ENCODE assay signal across 33 cellular contexts in the genomic region with DNA sequence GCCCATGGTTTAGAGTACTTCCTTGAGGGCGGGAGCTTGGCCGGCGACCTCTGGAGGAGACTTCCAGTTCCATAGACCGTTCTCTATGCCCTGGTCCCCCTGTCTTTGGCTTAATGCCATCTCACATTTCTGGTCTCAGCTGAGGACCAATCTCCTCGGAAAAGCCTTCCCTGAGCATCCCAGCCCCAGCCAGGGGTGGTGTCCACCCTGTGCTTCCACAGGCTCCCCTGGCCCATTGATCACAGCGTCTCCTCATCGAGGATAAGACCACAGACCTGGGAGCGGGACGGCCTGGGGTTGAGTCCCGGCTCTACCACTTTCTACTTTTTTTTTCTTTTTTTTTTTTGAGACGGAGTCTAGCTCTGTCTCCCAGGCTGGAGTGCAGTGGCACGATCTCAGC. TPM values are rescaled to one million over a fixed set of nuclear protein-coding genes. Genes with fewer than 3 reads are reported as not detected.
"Had no signal": no experiment of that assay in that cellular context is flagged by ENCODE, and none has a peak within 500 bp of the region (broad histone marks: within the 10 kb centered on the region; RNA-seq: fewer than 3 reads in every experiment).

No MANE protein-coding gene starts in this region.

- H3K4me2 ChIP-seq: hepatocyte had no signal

- H3K9me3 Mint-ChIP-seq: activated CD4-positive, alpha-beta memory T cell treated with anti-CD3 and anti-CD28 coated beads, Interleukin-2, amount 10 ng/mL, durations not matched to agents 7 days and 5 days; activated CD4-positive, alpha-beta T cell treated with anti-CD3 and anti-CD28 coated beads, Interleukin-2, amount 10 ng/mL, durations not matched to agents 7 days and 5 days; activated naive CD4-positive, alpha-beta T cell treated with anti-CD3 and anti-CD28 coated beads, Interleukin-2, amount 10 ng/mL, durations not matched to agents 7 days and 5 days; activated naive CD4-positive, alpha-beta T cell treated with anti-CD3 and anti-CD28 coated beads, Interleukin-2, amount 50 U/mL, for 72 hours; activated naive CD8-positive, alpha-beta T cell treated with anti-CD3 and anti-CD28 coated beads, Interleukin-2, amount 10 ng/mL, durations not matched to agents 7 days and 5 days; activated T-cell treated with anti-CD3 and anti-CD28 coated beads, Interleukin-2, amount 50 U/mL, for 24 hours; activated T-cell treated with anti-CD3 and anti-CD28 coated beads, Interleukin-2, amount 50 U/mL, for 72 hours; brain; dendritic cell treated with granulocyte-macrophage colony-stimulating factor and Interleukin-4, amounts not matched to agents 40 ng/mL and 50 ng/mL, for 4 days; effector memory CD8-positive, alpha-beta T cell; WTC11 had no signal

- H3K27ac ChIP-seq: ascending aorta, breast epithelium, cardiac muscle cell, coronary artery, epithelial cell of prostate, esophagus squamous epithelium, gastroesophageal sphincter, heart right ventricle, hepatocyte, VCaP had no signal

- H3K79me2 ChIP-seq: hepatocyte had no signal

- H2AFZ ChIP-seq: hepatocyte had no signal

- H3K27ac Mint-ChIP-seq: activated CD4-positive, alpha-beta memory T cell treated with anti-CD3 and anti-CD28 coated beads, Interleukin-2, amount 10 ng/mL, durations not matched to agents 7 days and 5 days; activated CD4-positive, alpha-beta T cell treated with anti-CD3 and anti-CD28 coated beads, Interleukin-2, amount 10 ng/mL, durations not matched to agents 7 days and 5 days; activated naive CD4-positive, alpha-beta T cell treated with anti-CD3 and anti-CD28 coated beads, Interleukin-2, amount 10 ng/mL, durations not matched to agents 7 days and 5 days; activated naive CD8-positive, alpha-beta T cell treated with anti-CD3 and anti-CD28 coated beads, Interleukin-2, amount 10 ng/mL, durations not matched to agents 7 days and 5 days; activated T-cell treated with anti-CD3 and anti-CD28 coated beads, Interleukin-2, amount 50 U/mL, for 24 hours; activated T-cell treated with anti-CD3 and anti-CD28 coated beads, Interleukin-2, amount 50 U/mL, for 72 hours; dendritic cell treated with granulocyte-macrophage colony-stimulating factor and Interleukin-4, amounts not matched to agents 40 ng/mL and 50 ng/mL, for 4 days; effector memory CD8-positive, alpha-beta T cell; WTC11 had no signal

- ATAC-seq: activated naive CD4-positive, alpha-beta T cell treated with anti-CD3 and anti-CD28 coated beads, Interleukin-2, amount 50 U/mL, for 72 hours; activated T-cell treated with anti-CD3 and anti-CD28 coated beads, Interleukin-2, amount 50 U/mL, for 72 hours; effector memory CD8-positive, alpha-beta T cell; gastroesophageal sphincter; heart right ventricle; WTC11 had no signal

- H3K36me3 ChIP-seq: ascending aorta, breast epithelium, cardiac muscle cell, gastroesophageal sphincter, heart right ventricle had no signal

- H3K9me3 ChIP-seq: ascending aorta, breast epithelium, esophagus squamous epithelium, gastroesophageal sphincter, heart right ventricle had no signal

- H3K4me1 Mint-ChIP-seq: activated CD4-positive, alpha-beta memory T cell treated with anti-CD3 and anti-CD28 coated beads, Interleukin-2, amount 10 ng/mL, durations not matched to agents 7 days and 5 days; activated CD4-positive, alpha-beta T cell treated with anti-CD3 and anti-CD28 coated beads, Interleukin-2, amount 10 ng/mL, durations not matched to agents 7 days and 5 days; activated naive CD4-positive, alpha-beta T cell treated with anti-CD3 and anti-CD28 coated beads, Interleukin-2, amount 10 ng/mL, durations not matched to agents 7 days and 5 days; WTC11 had no signal

- H3K4me3 Mint-ChIP-seq: activated CD4-positive, alpha-beta memory T cell treated with anti-CD3 and anti-CD28 coated beads, Interleukin-2, amount 10 ng/mL, durations not matched to agents 7 days and 5 days; activated CD4-positive, alpha-beta T cell treated with anti-CD3 and anti-CD28 coated beads, Interleukin-2, amount 10 ng/mL, durations not matched to agents 7 days and 5 days; activated naive CD4-positive, alpha-beta T cell treated with anti-CD3 and anti-CD28 coated beads, Interleukin-2, amount 10 ng/mL, durations not matched to agents 7 days and 5 days; activated naive CD8-positive, alpha-beta T cell treated with anti-CD3 and anti-CD28 coated beads, Interleukin-2, amount 10 ng/mL, durations not matched to agents 7 days and 5 days; activated T-cell treated with anti-CD3 and anti-CD28 coated beads, Interleukin-2, amount 50 U/mL, for 24 hours; activated T-cell treated with anti-CD3 and anti-CD28 coated beads, Interleukin-2, amount 50 U/mL, for 72 hours; brain; dendritic cell treated with granulocyte-macrophage colony-stimulating factor and Interleukin-4, amounts not matched to agents 40 ng/mL and 50 ng/mL, for 4 days; effector memory CD8-positive, alpha-beta T cell; WTC11 had no signal

- DNase-seq: activated CD4-positive, alpha-beta memory T cell treated with anti-CD3 and anti-CD28 coated beads, Interleukin-2, amount 10 ng/mL, durations not matched to agents 7 days and 5 days; activated CD4-positive, alpha-beta T cell treated with anti-CD3 and anti-CD28 coated beads for 1 hour; activated CD4-positive, alpha-beta T cell treated with anti-CD3 and anti-CD28 coated beads for 4 hours; activated CD4-positive, alpha-beta T cell treated with anti-CD3 and anti-CD28 coated beads, Interleukin-2, amount 10 ng/mL, durations not matched to agents 7 days and 5 days; activated CD4-positive, alpha-beta T cell treated with anti-CD3 and anti-CD28 coated beads, Interleukin-2, amount 50 U/mL, for 4 hours; activated CD8-positive, alpha-beta memory T cell treated with anti-CD3 and anti-CD28 coated beads, Interleukin-2, amount 50 U/mL, for 48 hours; activated gamma-delta T cell; activated naive CD4-positive, alpha-beta T cell; activated naive CD4-positive, alpha-beta T cell treated with anti-CD3 and anti-CD28 coated beads, Interleukin-2, amount 10 ng/mL, durations not matched to agents 7 days and 5 days; activated naive CD8-positive, alpha-beta T cell treated with anti-CD3 and anti-CD28 coated beads, Interleukin-2, amount 10 ng/mL, durations not matched to agents 7 days and 5 days; activated T-cell treated with anti-CD3 and anti-CD28 coated beads for 4 hours; activated T-cell treated with anti-CD3 and anti-CD28 coated beads, Interleukin-2, amount 50 U/mL, for 24 hours; activated T-cell treated with anti-CD3 and anti-CD28 coated beads, Interleukin-2, amount 50 U/mL, for 72 hours; central memory CD4-positive, alpha-beta T cell; effector CD4-positive, alpha-beta T cell; effector memory CD8-positive, alpha-beta T cell; esophagus squamous epithelium; foreskin melanocyte; heart right ventricle; T-helper 2 cell had no signal

- H3K36me3 Mint-ChIP-seq: activated naive CD4-positive, alpha-beta T cell treated with anti-CD3 and anti-CD28 coated beads, Interleukin-2, amount 10 ng/mL, durations not matched to agents 7 days and 5 days; activated naive CD4-positive, alpha-beta T cell treated with anti-CD3 and anti-CD28 coated beads, Interleukin-2, amount 50 U/mL, for 72 hours; activated naive CD8-positive, alpha-beta T cell treated with anti-CD3 and anti-CD28 coated beads, Interleukin-2, amount 10 ng/mL, durations not matched to agents 7 days and 5 days; WTC11 had no signal

- H3K27me3 Mint-ChIP-seq: activated CD4-positive, alpha-beta memory T cell treated with anti-CD3 and anti-CD28 coated beads, Interleukin-2, amount 10 ng/mL, durations not matched to agents 7 days and 5 days; activated CD4-positive, alpha-beta T cell treated with anti-CD3 and anti-CD28 coated beads, Interleukin-2, amount 10 ng/mL, durations not matched to agents 7 days and 5 days; activated naive CD4-positive, alpha-beta T cell treated with anti-CD3 and anti-CD28 coated beads, Interleukin-2, amount 10 ng/mL, durations not matched to agents 7 days and 5 days; activated naive CD8-positive, alpha-beta T cell treated with anti-CD3 and anti-CD28 coated beads, Interleukin-2, amount 10 ng/mL, durations not matched to agents 7 days and 5 days; brain; effector memory CD8-positive, alpha-beta T cell had no signal

- H3K27me3 ChIP-seq: ascending aorta, breast epithelium, hepatocyte had no signal

- H3K4me3 ChIP-seq: ascending aorta, breast epithelium, cardiac muscle cell, coronary artery, esophagus squamous epithelium, gastroesophageal sphincter, heart right ventricle, hepatocyte had no signal

RNA-seq across cellular contexts. Expression of a gene that starts 14.5 kb away (rescaled TPM):
- total RNA-seq: activated CD4-positive, alpha-beta memory T cell treated with anti-CD3 and anti-CD28 coated beads, Interleukin-2, amount 10 ng/mL, durations not matched to agents 7 days and 5 days; activated CD4-positive, alpha-beta T cell treated with anti-CD3 and anti-CD28 coated beads, Interleukin-2, amount 10 ng/mL, durations not matched to agents 7 days and 5 days; activated naive CD4-positive, alpha-beta T cell treated with anti-CD3 and anti-CD28 coated beads, Interleukin-2, amount 50 U/mL, for 72 hours; activated naive CD8-positive, alpha-beta T cell treated with anti-CD3 and anti-CD28 coated beads, Interleukin-2, amount 10 ng/mL, durations not matched to agents 7 days and 5 days; activated T-cell treated with anti-CD3 and anti-CD28 coated beads, Interleukin-2, amount 50 U/mL, for 72 hours; ascending aorta; cardiac muscle cell had no signal
- polyA plus RNA-seq: cardiac muscle cell, fibroblast of lung had no signal
